ENCODE assay signal across 10 cellular contexts in genomic region chr17:77456951-77457548, GRCh38.
A peak's percentile ranks its signal among the peaks of the same experiment; 100 is the strongest.
DNase-seq lines count a peak whose midpoint lies in the region; ATAC-seq and TF ChIP-seq lines count a peak whose summit lies in the region.
"Had no signal": no experiment of that assay in that cellular context is flagged by ENCODE, and none has a peak within 500 bp of the region (broad histone marks: within the 10 kb centered on the region; RNA-seq: fewer than 3 reads in every experiment).

No MANE protein-coding gene starts in this region.

- peak overlapping the region; percentile 61 to 71 for H3K4me3 Mint-ChIP-seq in CD14-positive monocyte
- H3K4me3 Mint-ChIP-seq in activated naive CD8-positive, alpha-beta T cell treated with anti-CD3 and anti-CD28 coated beads for 36 hours = peak overlapping the region; percentile 94
- H3K4me3 Mint-ChIP-seq in nephron = no peak overlapping the region
- H3K4me3 Mint-ChIP-seq: HFFc6 had no signal

- peak overlapping the region; percentile 78 to 99 (median 88) for H3K27ac Mint-ChIP-seq in CD14-positive monocyte
- peak overlapping the region; percentile 100 for H3K27ac Mint-ChIP-seq in activated naive CD8-positive, alpha-beta T cell treated with anti-CD3 and anti-CD28 coated beads for 36 hours
- H3K27ac Mint-ChIP-seq in nephron = peak overlapping the region; percentile 35 to 68 (median 38)
- H3K27ac Mint-ChIP-seq: HFFc6 had no signal

- intact Hi-C loops in CD14-positive monocyte (cut with micrococcal nuclease) = no loop called here

- peaks cover 0 to 3% (median 2%) of the 10 kb centered on the region in 3 donors for H3K27me3 Mint-ChIP-seq in CD14-positive monocyte (ENCODE audit: low read depth in 3 of 3)
- H3K27me3 Mint-ChIP-seq in activated naive CD8-positive, alpha-beta T cell treated with anti-CD3 and anti-CD28 coated beads for 36 hours = no peaks in the 10 kb centered on the region
- H3K27me3 Mint-ChIP-seq in nephron (ENCODE audit: low read depth) = no peaks in the 10 kb centered on the region

- ATAC-seq in HG03520 (IDR thresholded peaks at IDR 0.05; ENCODE audit: unreplicated experiment) = no peak

- peaks cover 21 to 59% of the 10 kb centered on the region in 2 donors for H3K36me3 Mint-ChIP-seq in CD14-positive monocyte
- H3K36me3 Mint-ChIP-seq in activated naive CD8-positive, alpha-beta T cell treated with anti-CD3 and anti-CD28 coated beads for 36 hours = peaks cover 77% of the 10 kb centered on the region
- H3K36me3 Mint-ChIP-seq in nephron (ENCODE audit: low read depth) = peaks cover 5% of the 10 kb centered on the region

- H3K9me3 Mint-ChIP-seq in CD14-positive monocyte (no peaks in the 10 kb centered on the region), nephron (no peaks in the 10 kb centered on the region)
- H3K9me3 Mint-ChIP-seq in activated naive CD8-positive, alpha-beta T cell treated with anti-CD3 and anti-CD28 coated beads for 36 hours = no peaks in the 10 kb centered on the region
- H3K9me3 Mint-ChIP-seq: HFFc6 had no signal

- TF ChIP-seq CTCF in CD14-positive monocyte (IDR thresholded peaks at IDR 0.05) (no peak), GM13977 (IDR thresholded peaks at IDR 0.05; ENCODE audit: extremely low read depth, insufficient read depth, missing control alignments) (peak; percentile 29), nephron (IDR thresholded peaks at IDR 0.05; ENCODE audit: unreplicated experiment in 3 of 3) (no peak)

- DNase-seq in CD14-positive monocyte (ENCODE audit: low spot score) (no peak), GM13977 (ENCODE audit: low spot score) (no peak), NCI-H1417 treated with DMSO at 0.1 percent for 48 hours (lab: John Stamatoyannopoulos, UW) (no peak), DMS 273 treated with DMSO at 0.1 percent for 48 hours (lab: John Stamatoyannopoulos, UW) (no peak), NCI-H748 (lab: John Stamatoyannopoulos, UW; ENCODE audit: unreplicated experiment) (no peak)
- DNase-seq in activated naive CD8-positive, alpha-beta T cell treated with anti-CD3 and anti-CD28 coated beads for 36 hours = no peak
- DNase-seq: HFFc6, NCI-H1436 treated with DMSO at 0.1 percent for 48 hours had no signal

- H3K4me1 Mint-ChIP-seq in CD14-positive monocyte (peaks cover 96% of the 10 kb centered on the region), nephron (peaks cover 69% of the 10 kb centered on the region)
- H3K4me1 Mint-ChIP-seq in activated naive CD8-positive, alpha-beta T cell treated with anti-CD3 and anti-CD28 coated beads for 36 hours = peaks cover 55% of the 10 kb centered on the region

- in situ Hi-C loops in GM13977 (cut with MboI; ENCODE audit: low pct_unique_long_range_greater_than_20kb, low sequenced_read_pairs, unreplicated experiment) = no loop called here

Comparison
In these comparisons a context has a peak if more than half of its experiments do, and no peak if none do; other contexts are left out.
1. H3K27ac Mint-ChIP-seq: peak in every context shown above with its lines; median percentile 100 in activated naive CD8-positive, alpha-beta T cell treated with anti-CD3 and anti-CD28 coated beads for 36 hours; 88 in CD14-positive monocyte; 38 in nephron.
2. H3K4me3 Mint-ChIP-seq: peak in CD14-positive monocyte (2 of 2) and activated naive CD8-positive, alpha-beta T cell treated with anti-CD3 and anti-CD28 coated beads for 36 hours (single experiment); none in nephron (0 of 3).